Comparison of ENCODE assay signal across 1 cellular context in genomic region chr1:161530671-161531609, GRCh38.
TF ChIP-seq lines count a peak whose summit lies in the region.

No MANE protein-coding gene starts in this region.

TF ChIP-seq in HEK293, 187 proteins besides CTCF, POLR2A, EP300 and RAD21 (continued from another document):
- TF ChIP-seq ZNF398 (tag by site-specific recombination; IDR thresholded peaks at IDR 0.05) = peak; percentile 19; the same call in 1 of the 2 replicates
- peak; percentile 63; the same call in 1 of the 2 replicates for TF ChIP-seq SP3 (tag by site-specific recombination; IDR thresholded peaks at IDR 0.05)
- peak; percentile 82 for TF ChIP-seq KLF17 (tag by site-specific recombination; IDR thresholded peaks at IDR 0.05)
- peak; percentile 78; the same call in 1 of the 2 replicates for TF ChIP-seq PRDM6 (tag by site-specific recombination; IDR thresholded peaks at IDR 0.05)
- TF ChIP-seq ZNF366 (tag by site-specific recombination; conservative IDR thresholded peaks at IDR 0.05) = peak; percentile 94
- 0 out of 2 replicates have a peak, but pooled peaks have one; percentile 42 for TF ChIP-seq BCL6B (tag by site-specific recombination; IDR thresholded peaks at IDR 0.05)
- TF ChIP-seq ZNF76 (tag by site-specific recombination; IDR thresholded peaks at IDR 0.05; ENCODE audit: borderline replicate concordance, low read depth) = peak; percentile 51; the same call in 1 of the 2 replicates
- peak; percentile 92 for TF ChIP-seq ZNF600 (tag by site-specific recombination; IDR thresholded peaks at IDR 0.05)
- peak; percentile 23; the same call in 1 of the 2 replicates for TF ChIP-seq ZFHX2 (tag by site-specific recombination; conservative IDR thresholded peaks at IDR 0.05)
- peak; percentile 94 for TF ChIP-seq ZNF24 (tag by site-specific recombination; IDR thresholded peaks at IDR 0.05)
- TF ChIP-seq GLIS1 (tag by site-specific recombination; IDR thresholded peaks at IDR 0.05) = 0 out of 2 replicates have a peak, but pooled peaks have one; percentile 25
- TF ChIP-seq ZBTB44 (tag by site-specific recombination; IDR thresholded peaks at IDR 0.05) = peak; percentile 84
- TF ChIP-seq SCRT2 (tag by site-specific recombination; IDR thresholded peaks at IDR 0.05) = 0 out of 2 replicates have a peak, but pooled peaks have one; percentile 13
- 0 out of 2 replicates have a peak, but pooled peaks have one; percentile 60 for TF ChIP-seq ZFP37 (tag by site-specific recombination; IDR thresholded peaks at IDR 0.05)
- peak; percentile 72 for TF ChIP-seq ZNF596 (tag by site-specific recombination; IDR thresholded peaks at IDR 0.05)
- TF ChIP-seq ZNF692 (tag by site-specific recombination; IDR thresholded peaks at IDR 0.05) = peak; percentile 80
- 0 out of 2 replicates have a peak, but pooled peaks have one; percentile 5 for TF ChIP-seq ZNF654 (tag by site-specific recombination; IDR thresholded peaks at IDR 0.05; ENCODE audit: low read depth)
- TF ChIP-seq ZNF184 (tag by site-specific recombination; IDR thresholded peaks at IDR 0.05) = peak; percentile 73; the same call in 1 of the 2 replicates
- peak; percentile 77 for TF ChIP-seq KLF8 (tag by site-specific recombination; IDR thresholded peaks at IDR 0.05)
- peak; percentile 65 for TF ChIP-seq ZNF362 (tag by site-specific recombination; IDR thresholded peaks at IDR 0.05)
- peak; percentile 78; the same call in 1 of the 2 replicates for TF ChIP-seq KLF10 (tag by site-specific recombination; IDR thresholded peaks at IDR 0.05)
- peak; percentile 67; the same call in 1 of the 2 replicates for TF ChIP-seq KLF16 (tag by site-specific recombination; IDR thresholded peaks at IDR 0.05)
- peak; percentile 9 for TF ChIP-seq ZNF510 (tag by site-specific recombination; IDR thresholded peaks at IDR 0.05; ENCODE audit: insufficient replicate concordance)
- TF ChIP-seq KLF1 (tag by site-specific recombination; IDR thresholded peaks at IDR 0.05) = 0 out of 2 replicates have a peak, but pooled peaks have one; percentile 10
- TF ChIP-seq PRDM10 (tag by site-specific recombination; IDR thresholded peaks at IDR 0.05) = peak; percentile 69
